ENCODE assay signal across 22 cellular contexts in genomic region chr16:11207646-11208045, GRCh38. TPM values are rescaled to one million over a fixed set of nuclear protein-coding genes. Genes with fewer than 3 reads are reported as not detected.
DNase-seq lines count a peak whose midpoint lies in the region; ATAC-seq and TF ChIP-seq lines count a peak whose summit lies in the region.
"Had no signal": no experiment of that assay in that cellular context is flagged by ENCODE, and none has a peak within 500 bp of the region (broad histone marks: within the 10 kb centered on the region; RNA-seq: fewer than 3 reads in every experiment).

No MANE protein-coding gene starts in this region.

- no peaks in the 10 kb centered on the region for H3K9me3 Mint-ChIP-seq in natural killer cell treated with Interleukin-12 subunit alpha and Interleukin-12 subunit beta and Interleukin-15 and Interleukin-18, amount 100 ng/mL, for 72 hours
- H3K9me3 Mint-ChIP-seq in natural killer cell: no peaks in the 10 kb centered on the region
- H3K9me3 Mint-ChIP-seq in activated CD8-positive, alpha-beta T cell treated with anti-CD3 and anti-CD28 coated beads, Interleukin-2, amount 10 ng/mL, durations not matched to agents 7 days and 5 days (ENCODE audit: insufficient read depth): no peaks in the 10 kb centered on the region
- H3K9me3 Mint-ChIP-seq: naive thymus-derived CD8-positive, alpha-beta T cell; type B pancreatic cell had no signal

- intact Hi-C loops in natural killer cell (cut with micrococcal nuclease): no loop called here

- POLR2A ChIA-PET in activated CD8-positive, alpha-beta T cell treated with anti-CD3 and anti-CD28 coated beads, Interleukin-2, amount 10 ng/mL, durations not matched to agents 7 days and 5 days (lab: Charles Lee): interaction anchor here (2.0 kb wide), 1 partner anchor 17 kb away, joined by 8 read pairs; no protein-coding TSS in a partner anchor

- TF ChIP-seq CTCF in natural killer cell (IDR thresholded peaks at IDR 0.05): no peak

- H3K36me3 Mint-ChIP-seq in natural killer cell treated with Interleukin-12 subunit alpha and Interleukin-12 subunit beta and Interleukin-15 and Interleukin-18, amount 100 ng/mL, for 72 hours: no peaks in the 10 kb centered on the region
- no peaks in the 10 kb centered on the region for H3K36me3 Mint-ChIP-seq in natural killer cell
- peaks cover 12% of the 10 kb centered on the region for H3K36me3 Mint-ChIP-seq in activated CD8-positive, alpha-beta T cell treated with anti-CD3 and anti-CD28 coated beads, Interleukin-2, amount 10 ng/mL, durations not matched to agents 7 days and 5 days (ENCODE audit: low read depth)
- H3K36me3 Mint-ChIP-seq: naive thymus-derived CD8-positive, alpha-beta T cell; type B pancreatic cell had no signal

- peak; percentile 54 for DNase-seq in activated CD4-positive, alpha-beta T cell treated with anti-CD3 and anti-CD28 coated beads for 48 hours
- DNase-seq in activated CD4-positive, alpha-beta T cell treated with anti-CD3 and anti-CD28 coated beads, Interleukin-2, amount 50 U/mL, for 48 hours: no peak
- DNase-seq in natural killer cell treated with Interleukin-12 subunit alpha and Interleukin-12 subunit beta and Interleukin-15 and Interleukin-18, amount 100 ng/mL, for 72 hours (ENCODE audit: low spot score): no peak
- DNase-seq in natural killer cell (no peak), amniotic stem cell (lab: John Stamatoyannopoulos, UW) (no peak), SKM-1 treated with dmso at 0.1 percent for 144 hours (lab: John Stamatoyannopoulos, UW; ENCODE audit: unreplicated experiment) (no peak)
- peak; percentile 36 for DNase-seq in activated CD8-positive, alpha-beta T cell treated with anti-CD3 and anti-CD28 coated beads, Interleukin-2, amount 10 ng/mL, durations not matched to agents 7 days and 5 days
- DNase-seq: ACHN; amygdala; cortex of kidney; EL; heart right ventricle; naive thymus-derived CD8-positive, alpha-beta T cell; NCI-H1105 treated with DMSO at 0.1 percent for 48 hours; NCI-H2081 treated with DMSO at 0.1 percent for 48 hours; pancreas; right cardiac atrium; SHP77; stimulated activated CD4-positive, alpha-beta T cell treated with anti-CD3 and anti-CD28 coated beads, Interleukin-12 subunit alpha, Interleukin-12 subunit beta, amount 100 ng/mL, for 4 hours; SW 1271 had no signal

- peak overlapping the region; percentile 95 to 97 for H3K27ac Mint-ChIP-seq in natural killer cell treated with Interleukin-12 subunit alpha and Interleukin-12 subunit beta and Interleukin-15 and Interleukin-18, amount 100 ng/mL, for 72 hours
- no peak overlapping the region for H3K27ac Mint-ChIP-seq in natural killer cell
- peak overlapping the region; percentile 83 for H3K27ac Mint-ChIP-seq in activated CD8-positive, alpha-beta T cell treated with anti-CD3 and anti-CD28 coated beads, Interleukin-2, amount 10 ng/mL, durations not matched to agents 7 days and 5 days
- H3K27ac Mint-ChIP-seq: type B pancreatic cell had no signal

- H3K27me3 Mint-ChIP-seq in natural killer cell treated with Interleukin-12 subunit alpha and Interleukin-12 subunit beta and Interleukin-15 and Interleukin-18, amount 100 ng/mL, for 72 hours: no peaks in the 10 kb centered on the region
- no peaks in the 10 kb centered on the region for H3K27me3 Mint-ChIP-seq in natural killer cell (ENCODE audit: low read depth in 2 of 2)
- no peaks in the 10 kb centered on the region for H3K27me3 Mint-ChIP-seq in activated CD8-positive, alpha-beta T cell treated with anti-CD3 and anti-CD28 coated beads, Interleukin-2, amount 10 ng/mL, durations not matched to agents 7 days and 5 days (ENCODE audit: low read depth)
- H3K27me3 Mint-ChIP-seq: naive thymus-derived CD8-positive, alpha-beta T cell had no signal

- ATAC-seq in natural killer cell treated with Interleukin-12 subunit alpha and Interleukin-12 subunit beta and Interleukin-15 and Interleukin-18, amount 100 ng/mL, for 72 hours: no peak
- ATAC-seq in natural killer cell (no peak), HG03095 (IDR thresholded peaks at IDR 0.05; ENCODE audit: unreplicated experiment) (no peak)
- ATAC-seq in activated CD8-positive, alpha-beta T cell treated with anti-CD3 and anti-CD28 coated beads, Interleukin-2, amount 10 ng/mL, durations not matched to agents 7 days and 5 days: no peak
- ATAC-seq: heart right ventricle, pancreas, right cardiac atrium had no signal

- peaks cover 39 to 64% of the 10 kb centered on the region in 2 donors for H3K4me1 Mint-ChIP-seq in natural killer cell treated with Interleukin-12 subunit alpha and Interleukin-12 subunit beta and Interleukin-15 and Interleukin-18, amount 100 ng/mL, for 72 hours (ENCODE audit: low read depth in 2 of 2)
- H3K4me1 Mint-ChIP-seq in natural killer cell: peaks cover 12 to 22% of the 10 kb centered on the region in 2 donors
- H3K4me1 Mint-ChIP-seq in activated CD8-positive, alpha-beta T cell treated with anti-CD3 and anti-CD28 coated beads, Interleukin-2, amount 10 ng/mL, durations not matched to agents 7 days and 5 days (ENCODE audit: low read depth): peaks cover 58% of the 10 kb centered on the region

- CTCF ChIA-PET in activated CD8-positive, alpha-beta T cell treated with anti-CD3 and anti-CD28 coated beads, Interleukin-2, amount 10 ng/mL, durations not matched to agents 7 days and 5 days (lab: Charles Lee): interaction anchor here (1.5 to 3.2 kb wide), 2 partner anchors 10 to 48 kb away, joined by 4 to 28 read pairs; partner anchors contain the start of gene SOCS1

- peak overlapping the region; percentile 80 for H3K4me3 Mint-ChIP-seq in natural killer cell treated with Interleukin-12 subunit alpha and Interleukin-12 subunit beta and Interleukin-15 and Interleukin-18, amount 100 ng/mL, for 72 hours
- H3K4me3 Mint-ChIP-seq in natural killer cell: no peak overlapping the region
- H3K4me3 Mint-ChIP-seq in activated CD8-positive, alpha-beta T cell treated with anti-CD3 and anti-CD28 coated beads, Interleukin-2, amount 10 ng/mL, durations not matched to agents 7 days and 5 days: no peak overlapping the region
- H3K4me3 Mint-ChIP-seq: type B pancreatic cell had no signal

RNA-seq across cellular contexts. Expression of gene SOCS1, which starts 48.4 kb away (rescaled TPM):
- total RNA-seq in natural killer cell treated with Interleukin-12 subunit alpha and Interleukin-12 subunit beta and Interleukin-15 and Interleukin-18, amount 100 ng/mL, for 72 hours: 100 to 1,000 TPM; 199 to 299 TPM
- total RNA-seq in natural killer cell: 10 to 100 TPM; 21.7 to 74.7 (median 27.2) TPM
- total RNA-seq in activated CD8-positive, alpha-beta T cell treated with anti-CD3 and anti-CD28 coated beads, Interleukin-2, amount 10 ng/mL, durations not matched to agents 7 days and 5 days: 100 to 1,000 TPM; 170 to 174 TPM

Comparison
In these comparisons a context has a peak if more than half of its experiments do, and no peak if none do; other contexts are left out.
1. DNase-seq: peak in activated CD4-positive, alpha-beta T cell treated with anti-CD3 and anti-CD28 coated beads for 48 hours (single experiment) and activated CD8-positive, alpha-beta T cell treated with anti-CD3 and anti-CD28 coated beads, Interleukin-2, amount 10 ng/mL, durations not matched to agents 7 days and 5 days (single experiment); none in activated CD4-positive, alpha-beta T cell treated with anti-CD3 and anti-CD28 coated beads, Interleukin-2, amount 50 U/mL, for 48 hours (0 of 2), natural killer cell treated with Interleukin-12 subunit alpha and Interleukin-12 subunit beta and Interleukin-15 and Interleukin-18, amount 100 ng/mL, for 72 hours (single experiment), natural killer cell (single experiment), amniotic stem cell (single experiment) and SKM-1 treated with dmso at 0.1 percent for 144 hours (single experiment).
2. H3K27ac Mint-ChIP-seq: peak in natural killer cell treated with Interleukin-12 subunit alpha and Interleukin-12 subunit beta and Interleukin-15 and Interleukin-18, amount 100 ng/mL, for 72 hours (2 of 2) and activated CD8-positive, alpha-beta T cell treated with anti-CD3 and anti-CD28 coated beads, Interleukin-2, amount 10 ng/mL, durations not matched to agents 7 days and 5 days (single experiment); none in natural killer cell (0 of 2).